1 cellular context compared by ENCODE assay signal in genomic region chr3:57166660-57167059, GRCh38.
TF ChIP-seq lines count a peak whose summit lies in the region.

No MANE protein-coding gene starts in this region.

TF ChIP-seq in H1, 55 proteins besides CTCF, POLR2A, EP300 and RAD21:
- TF ChIP-seq KDM5A (IDR thresholded peaks at IDR 0.05; ENCODE audit: low read length): no peak
- no peak for TF ChIP-seq BACH1 (IDR thresholded peaks at IDR 0.05; ENCODE audit: low read length)
- no peak for TF ChIP-seq SRF (IDR thresholded peaks at IDR 0.05; ENCODE audit: low read depth, low read length)
- no peak for TF ChIP-seq CEBPB (IDR thresholded peaks at IDR 0.05; ENCODE audit: low read depth, low read length)
- no peak for TF ChIP-seq NRF1 (IDR thresholded peaks at IDR 0.05; ENCODE audit: low read depth, low read length)
- TF ChIP-seq CREB1 (IDR thresholded peaks at IDR 0.05): no peak
- TF ChIP-seq CHD7 (IDR thresholded peaks at IDR 0.05; ENCODE audit: insufficient replicate concordance, low read length): no peak
- no peak for TF ChIP-seq POLR2AphosphoS5 (IDR thresholded peaks at IDR 0.05; ENCODE audit: low read depth, low read length)
- TF ChIP-seq HDAC2 (IDR thresholded peaks at IDR 0.05; ENCODE audit: borderline replicate concordance in 1 of 2, low read depth in 2 of 2, low read length in 2 of 2): no peak
- TF ChIP-seq PHF8 (conservative IDR thresholded peaks at IDR 0.05; ENCODE audit: low read depth, low read length): no peak
- TF ChIP-seq MAFK (IDR thresholded peaks at IDR 0.05; ENCODE audit: low read depth, low read length): no peak
- no peak for TF ChIP-seq BRCA1 (IDR thresholded peaks at IDR 0.05; ENCODE audit: low read depth, low read length)
- no peak for TF ChIP-seq SIRT6 (IDR thresholded peaks at IDR 0.05; ENCODE audit: low read length)
- no peak for TF ChIP-seq TCF12 (IDR thresholded peaks at IDR 0.05; ENCODE audit: low read depth, low read length)
- TF ChIP-seq CBX5 (IDR thresholded peaks at IDR 0.05; ENCODE audit: low read depth, low read length): no peak
- TF ChIP-seq FOSL1 (IDR thresholded peaks at IDR 0.05; ENCODE audit: insufficient read depth, low read depth, low read length): no peak
- TF ChIP-seq EGR1 (IDR thresholded peaks at IDR 0.05; ENCODE audit: borderline replicate concordance, low read depth, low read length): no peak
